In genomic region chr5:1429501-1429900, GRCh38 we compare ENCODE assay signal across 26 cellular contexts. TPM values are rescaled to one million over a fixed set of nuclear protein-coding genes. Genes with fewer than 3 reads are reported as not detected.
DNase-seq lines count a peak whose midpoint lies in the region; TF ChIP-seq lines count a peak whose summit lies in the region.
"Had no signal": no experiment of that assay in that cellular context is flagged by ENCODE, and none has a peak within 500 bp of the region (broad histone marks: within the 10 kb centered on the region; RNA-seq: fewer than 3 reads in every experiment).

No MANE protein-coding gene starts in this region.

- H2AK5ac ChIP-seq in neuronal stem cell (ENCODE audit: low read depth, low read length): no peak overlapping the region

- intact Hi-C loops in sigmoid colon (cut with DNase I): no loop called here

- H3K4me3 ChIP-seq in sigmoid colon: no peak overlapping the region
- no peak overlapping the region for H3K4me3 ChIP-seq in neuronal stem cell (ENCODE audit: low read length in 2 of 2)
- H3K4me3 ChIP-seq: gastrocnemius medialis, right atrium auricular region, tibial artery had no signal

- H3K9ac ChIP-seq in neuronal stem cell (ENCODE audit: low read depth, low read length, poor library complexity): no peak overlapping the region
- H3K9ac ChIP-seq: parathyroid adenoma had no signal

- no peak for TF ChIP-seq CTCF in sigmoid colon (IDR thresholded peaks at IDR 0.05)

- H2BK15ac ChIP-seq in neuronal stem cell (ENCODE audit: low read length): no peak overlapping the region

- no peak overlapping the region for H3K4me2 ChIP-seq in neuronal stem cell (ENCODE audit: insufficient read depth, low read length, poor library complexity, severe bottlenecking)

- DNase-seq in activated effector memory CD4-positive, alpha-beta T cell treated with anti-CD3 and anti-CD28 coated beads, Interleukin-2, amount 50 U/mL, for 16 hours: peak; percentile 22
- no peak for DNase-seq in activated effector memory CD4-positive, alpha-beta T cell treated with Interleukin-2 at 50 U/mL for 16 hours
- DNase-seq in M059J (ENCODE audit: low read depth) (peak; percentile 36), dermis blood vessel endothelial cell (peak; percentile 18), sigmoid colon (peak; percentile 9), NCI-H345 (lab: John Stamatoyannopoulos, UW) (no peak), neuronal stem cell (ENCODE audit: low spot score) (no peak)
- DNase-seq in activated CD4-positive, alpha-beta T cell treated with anti-CD3 and anti-CD28 coated beads, Interleukin-2, amount 50 U/mL, for 4 hours: no peak
- DNase-seq: activated CD4-positive, alpha-beta T cell treated with anti-CD3 and anti-CD28 coated beads, Interleukin-2, amount 50 U/mL, for 1 hour; activated CD4-positive, CD25-positive, alpha-beta regulatory T cell; activated naive CD4-positive, alpha-beta T cell treated with Interleukin-2 at 50 U/mL for 16 hours; CD4-positive, alpha-beta memory T cell; central memory CD4-positive, alpha-beta T cell; gastrocnemius medialis; Karpas-422; NCI-H2029; NCI-H526 treated with DMSO at 0.1 percent for 48 hours; stimulated activated CD4-positive, alpha-beta T cell treated with anti-CD3 and anti-CD28 coated beads, Interleukin-4, amount 100 ng/mL, for 1 hour had no signal

- no peak overlapping the region for H2BK120ac ChIP-seq in neuronal stem cell (ENCODE audit: low read depth, low read length)

- no peak overlapping the region for H4K91ac ChIP-seq in neuronal stem cell (ENCODE audit: low read depth, low read length, poor library complexity)

- no peaks in the 10 kb centered on the region for H3K36me3 ChIP-seq in sigmoid colon
- no peaks in the 10 kb centered on the region for H3K36me3 ChIP-seq in neuronal stem cell (replicated peaks in 1 of 2; ENCODE audit: control insufficient read depth in 2 of 2, insufficient read depth in 2 of 2, low read length in 2 of 2)
- H3K36me3 ChIP-seq: gastrocnemius medialis, right atrium auricular region, tibial artery had no signal

- H2AFZ ChIP-seq in neuronal stem cell (ENCODE audit: low read length): no peak overlapping the region
- H2AFZ ChIP-seq: parathyroid adenoma had no signal

- no peak overlapping the region for H2BK5ac ChIP-seq in neuronal stem cell (ENCODE audit: low read length)

- no peak overlapping the region for H3K14ac ChIP-seq in neuronal stem cell (ENCODE audit: low read length)

- TF ChIP-seq EP300 in sigmoid colon (IDR thresholded peaks at IDR 0.05): no peak

- H4K8ac ChIP-seq in neuronal stem cell (ENCODE audit: low read depth, low read length): no peak overlapping the region

- H3K4me1 ChIP-seq in sigmoid colon (no peaks in the 10 kb centered on the region), neuronal stem cell (ENCODE audit: control insufficient read depth in 2 of 2, insufficient read depth in 1 of 2, low read depth in 1 of 2, low read length in 2 of 2) (no peaks in the 10 kb centered on the region)
- H3K4me1 ChIP-seq: gastrocnemius medialis, parathyroid adenoma, right atrium auricular region, tibial artery had no signal

- no peak overlapping the region for H3K18ac ChIP-seq in neuronal stem cell (ENCODE audit: low read length)

- 90 to 93% methylated on average over 5 of the region's 5 CpGs for WGBS in sigmoid colon, 2 donors
- WGBS in neuronal stem cell (ENCODE audit: extremely low coverage in 2 of 2, insufficient read length in 2 of 2, insufficient replicate concordance in 1 of 2), 2 donors: no CpG with 5 or more reads among the region's 5 CpGs

- H2BK12ac ChIP-seq in neuronal stem cell (ENCODE audit: low read length): no peak overlapping the region

- H3K4ac ChIP-seq in neuronal stem cell (ENCODE audit: low read length): no peak overlapping the region

- H3K27me3 ChIP-seq in sigmoid colon: no peaks in the 10 kb centered on the region
- peaks cover 0 to 17% (median 0%) of the 10 kb centered on the region in 3 experiments for H3K27me3 ChIP-seq in neuronal stem cell (ENCODE audit: control insufficient read depth in 3 of 3, insufficient read depth in 3 of 3, low read depth in 1 of 3, low read length in 3 of 3)
- H3K27me3 ChIP-seq: gastrocnemius medialis, right atrium auricular region, tibial artery had no signal

- no peak for TF ChIP-seq POLR2A in sigmoid colon (IDR thresholded peaks at IDR 0.05)

- H3K79me1 ChIP-seq in neuronal stem cell (ENCODE audit: low read depth, low read length): no peaks in the 10 kb centered on the region

- H3K27ac ChIP-seq in sigmoid colon (no peak overlapping the region), neuronal stem cell (replicated peaks; ENCODE audit: low read length) (no peak overlapping the region)
- H3K27ac ChIP-seq: gastrocnemius medialis, HL-60, parathyroid adenoma, right atrium auricular region, tibial artery had no signal

- H3K23ac ChIP-seq in neuronal stem cell (ENCODE audit: low read depth, low read length, poor library complexity): no peak overlapping the region

- H3K9me3 ChIP-seq in sigmoid colon (peaks cover 10 to 34% (median 14%) of the 10 kb centered on the region in 4 donors), neuronal stem cell (replicated peaks in 1 of 2; ENCODE audit: control insufficient read depth in 2 of 2, insufficient read depth in 1 of 2, low read depth in 1 of 2, low read length in 2 of 2) (peaks cover 21 to 26% of the 10 kb centered on the region in 2 donors)

RNA-seq across cellular contexts. Expression of gene SLC6A3, which starts 15.7 kb away (rescaled TPM):
- total RNA-seq in M059J (2014; rRNA removed; shearing (Covaris generic)): not detected in 2 replicates
- total RNA-seq in dermis blood vessel endothelial cell (not detected in 2 replicates), sigmoid colon (not detected)
- polyA plus RNA-seq in sigmoid colon: under 1 TPM in 1 of 3 donors, not detected in 2; 0.06 TPM
- 0.26 TPM for polyA plus RNA-seq in neuronal stem cell (2013, experiment 1 of 2)
- polyA plus RNA-seq in neuronal stem cell (2013, experiment 2 of 2): 0.15 TPM
- total RNA-seq: A673; activated T-cell treated with anti-CD3 and anti-CD28 coated beads, Interleukin-2, amount 50 U/mL, for 4 hours; CD4-positive, alpha-beta memory T cell; dermis microvascular lymphatic vessel endothelial cell; gastrocnemius medialis; H4 had no signal
- polyA plus RNA-seq: CD4-positive, alpha-beta memory T cell had no signal

Comparison
In these comparisons a context has a peak if more than half of its experiments do, and no peak if none do; other contexts are left out.
1. DNase-seq: peak in activated effector memory CD4-positive, alpha-beta T cell treated with anti-CD3 and anti-CD28 coated beads, Interleukin-2, amount 50 U/mL, for 16 hours (single experiment), M059J (single experiment), dermis blood vessel endothelial cell (single experiment) and sigmoid colon (single experiment); none in activated effector memory CD4-positive, alpha-beta T cell treated with Interleukin-2 at 50 U/mL for 16 hours (single experiment), NCI-H345 (single experiment), neuronal stem cell (single experiment) and activated CD4-positive, alpha-beta T cell treated with anti-CD3 and anti-CD28 coated beads, Interleukin-2, amount 50 U/mL, for 4 hours (0 of 2).